8 cellular contexts compared by ENCODE assay signal in the genomic region with DNA sequence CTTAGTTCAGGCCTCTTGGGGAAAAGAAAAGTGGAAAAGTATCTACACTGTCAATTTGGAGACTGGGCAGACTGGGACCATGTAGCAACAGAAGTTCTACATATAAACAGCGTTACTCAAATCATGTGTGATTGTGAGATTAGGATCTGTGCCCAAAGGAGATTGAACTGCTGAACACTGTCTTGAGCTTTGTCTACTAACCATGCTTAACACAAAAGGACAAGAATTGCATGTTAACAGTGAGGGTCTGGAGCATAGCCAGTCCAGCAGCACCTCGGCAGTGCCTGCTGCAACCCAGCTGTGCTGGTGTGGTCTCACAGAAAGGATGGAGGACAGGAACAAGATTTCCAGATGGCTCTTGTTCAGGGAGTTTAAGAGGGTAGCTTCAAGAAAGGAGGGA. TPM values are rescaled to one million over a fixed set of nuclear protein-coding genes. Genes with fewer than 3 reads are reported as not detected.
DNase-seq lines count a peak whose midpoint lies in the region; ATAC-seq and TF ChIP-seq lines count a peak whose summit lies in the region.

No MANE protein-coding gene starts in this region.

- POLR2A ChIA-PET in WTC11 (lab: Charles Lee) = no interaction called here
- POLR2A ChIA-PET in RWPE1 (lab: Yijun Ruan, JAX; ENCODE audit: low non-redundant PET) = no interaction called here

- ATAC-seq in WTC11 (no peak), left cardiac atrium (peak; percentile 12 to 24)

- peaks cover 81% of the 10 kb centered on the region for H3K4me1 Mint-ChIP-seq in activated naive CD4-positive, alpha-beta T cell treated with anti-CD3 and anti-CD28 coated beads for 36 hours (ENCODE audit: low read depth)
- H3K4me1 Mint-ChIP-seq in WTC11 (peaks cover 50% of the 10 kb centered on the region), type B pancreatic cell (ENCODE audit: unreplicated experiment) (peaks cover 25% of the 10 kb centered on the region)

- no peaks in the 10 kb centered on the region for H3K27me3 Mint-ChIP-seq in activated naive CD4-positive, alpha-beta T cell treated with anti-CD3 and anti-CD28 coated beads for 36 hours (ENCODE audit: low read depth)
- H3K27me3 Mint-ChIP-seq in WTC11 (ENCODE audit: low read depth) (no peaks in the 10 kb centered on the region; the same call in 1 of the 2 replicates), type B pancreatic cell (peaks cover 4% of the 10 kb centered on the region)

- peaks cover 8% of the 10 kb centered on the region for H3K36me3 Mint-ChIP-seq in activated naive CD4-positive, alpha-beta T cell treated with anti-CD3 and anti-CD28 coated beads for 36 hours (ENCODE audit: low read depth)
- H3K36me3 Mint-ChIP-seq in WTC11 = no peaks in the 10 kb centered on the region
- H3K36me3 Mint-ChIP-seq in type B pancreatic cell = peaks cover 4% of the 10 kb centered on the region

- H3K27ac Mint-ChIP-seq in activated naive CD4-positive, alpha-beta T cell treated with anti-CD3 and anti-CD28 coated beads for 36 hours = peak overlapping the region; percentile 79
- H3K27ac Mint-ChIP-seq in WTC11 (peak overlapping the region; percentile 10; the same call in 1 of the 2 replicates), type B pancreatic cell (no peak overlapping the region)

- no peaks in the 10 kb centered on the region for H3K9me3 Mint-ChIP-seq in activated naive CD4-positive, alpha-beta T cell treated with anti-CD3 and anti-CD28 coated beads for 36 hours
- no peaks in the 10 kb centered on the region for H3K9me3 Mint-ChIP-seq in WTC11
- no peaks in the 10 kb centered on the region for H3K9me3 Mint-ChIP-seq in type B pancreatic cell

- H3K4me3 Mint-ChIP-seq in activated naive CD4-positive, alpha-beta T cell treated with anti-CD3 and anti-CD28 coated beads for 36 hours = peak overlapping the region; percentile 15
- H3K4me3 Mint-ChIP-seq in WTC11 = no peak overlapping the region
- H3K4me3 Mint-ChIP-seq in type B pancreatic cell = peak overlapping the region; percentile 29

- TF ChIP-seq CTCF in WTC11 (IDR thresholded peaks at IDR 0.05) = no peak
- TF ChIP-seq CTCF in type B pancreatic cell (conservative IDR thresholded peaks at IDR 0.05) = no peak
- TF ChIP-seq CTCF in RWPE1 (conservative IDR thresholded peaks at IDR 0.05; ENCODE audit: low read depth) = no peak

- CTCF ChIA-PET in activated naive CD4-positive, alpha-beta T cell treated with anti-CD3 and anti-CD28 coated beads for 36 hours (lab: Charles Lee) = interaction anchor here (1.0 to 1.8 kb wide), 3 partner anchors 11 to 79 kb away, joined by 3 to 4 read pairs (median 3); no protein-coding TSS in a partner anchor
- CTCF ChIA-PET in WTC11 (lab: Charles Lee) = interaction anchor here (0.6 to 1.2 kb wide), 2 partner anchors 20 to 79 kb away, joined by 3 to 4 read pairs; no protein-coding TSS in a partner anchor
- CTCF ChIA-PET in RWPE1 (lab: Yijun Ruan, JAX) = interaction anchor here (1.2 kb wide), 1 partner anchor 79 kb away, joined by 3 read pairs; no protein-coding TSS in a partner anchor

- intact Hi-C loops in activated naive CD4-positive, alpha-beta T cell treated with anti-CD3 and anti-CD28 coated beads for 36 hours (cut with micrococcal nuclease) = loop anchor here (5.0 kb wide), 1 partner anchor 1859 kb away; the partner anchor contains the start of gene ST8SIA4
- intact Hi-C loops in left cardiac atrium (cut with DNase I) = no loop called here

- H3K27ac ChIP-seq in RWPE1 = no peak overlapping the region

- no peak for DNase-seq in activated naive CD4-positive, alpha-beta T cell treated with anti-CD3 and anti-CD28 coated beads for 36 hours
- DNase-seq in activated naive CD4-positive, alpha-beta T cell treated with anti-CD3 and anti-CD28 coated beads, Interleukin-2, amount 50 U/mL, for 16 hours = no peak
- DNase-seq in WTC11 (ENCODE audit: low spot score) (no peak), left cardiac atrium (no peak), type B pancreatic cell (ENCODE audit: extremely low spot score, unreplicated experiment) (no peak), RWPE1 (ENCODE audit: low spot score) (no peak), germinal center (ENCODE audit: low spot score) (no peak)
- DNase-seq in stimulated activated CD4-positive, alpha-beta T cell treated with anti-CD3 and anti-CD28 coated beads, Interleukin-2, amount 100 ng/mL, for 24 hours = no peak

TF ChIP-seq in WTC11, 78 proteins besides CTCF, POLR2A, EP300 and RAD21 (continues in another document):
- TF ChIP-seq NR2C2 (CRISPR knock-in tag; IDR thresholded peaks at IDR 0.05) = no peak
- TF ChIP-seq TCF7 (CRISPR knock-in tag; IDR thresholded peaks at IDR 0.05; ENCODE audit: low read depth) = no peak
- TF ChIP-seq, protein P1, sequence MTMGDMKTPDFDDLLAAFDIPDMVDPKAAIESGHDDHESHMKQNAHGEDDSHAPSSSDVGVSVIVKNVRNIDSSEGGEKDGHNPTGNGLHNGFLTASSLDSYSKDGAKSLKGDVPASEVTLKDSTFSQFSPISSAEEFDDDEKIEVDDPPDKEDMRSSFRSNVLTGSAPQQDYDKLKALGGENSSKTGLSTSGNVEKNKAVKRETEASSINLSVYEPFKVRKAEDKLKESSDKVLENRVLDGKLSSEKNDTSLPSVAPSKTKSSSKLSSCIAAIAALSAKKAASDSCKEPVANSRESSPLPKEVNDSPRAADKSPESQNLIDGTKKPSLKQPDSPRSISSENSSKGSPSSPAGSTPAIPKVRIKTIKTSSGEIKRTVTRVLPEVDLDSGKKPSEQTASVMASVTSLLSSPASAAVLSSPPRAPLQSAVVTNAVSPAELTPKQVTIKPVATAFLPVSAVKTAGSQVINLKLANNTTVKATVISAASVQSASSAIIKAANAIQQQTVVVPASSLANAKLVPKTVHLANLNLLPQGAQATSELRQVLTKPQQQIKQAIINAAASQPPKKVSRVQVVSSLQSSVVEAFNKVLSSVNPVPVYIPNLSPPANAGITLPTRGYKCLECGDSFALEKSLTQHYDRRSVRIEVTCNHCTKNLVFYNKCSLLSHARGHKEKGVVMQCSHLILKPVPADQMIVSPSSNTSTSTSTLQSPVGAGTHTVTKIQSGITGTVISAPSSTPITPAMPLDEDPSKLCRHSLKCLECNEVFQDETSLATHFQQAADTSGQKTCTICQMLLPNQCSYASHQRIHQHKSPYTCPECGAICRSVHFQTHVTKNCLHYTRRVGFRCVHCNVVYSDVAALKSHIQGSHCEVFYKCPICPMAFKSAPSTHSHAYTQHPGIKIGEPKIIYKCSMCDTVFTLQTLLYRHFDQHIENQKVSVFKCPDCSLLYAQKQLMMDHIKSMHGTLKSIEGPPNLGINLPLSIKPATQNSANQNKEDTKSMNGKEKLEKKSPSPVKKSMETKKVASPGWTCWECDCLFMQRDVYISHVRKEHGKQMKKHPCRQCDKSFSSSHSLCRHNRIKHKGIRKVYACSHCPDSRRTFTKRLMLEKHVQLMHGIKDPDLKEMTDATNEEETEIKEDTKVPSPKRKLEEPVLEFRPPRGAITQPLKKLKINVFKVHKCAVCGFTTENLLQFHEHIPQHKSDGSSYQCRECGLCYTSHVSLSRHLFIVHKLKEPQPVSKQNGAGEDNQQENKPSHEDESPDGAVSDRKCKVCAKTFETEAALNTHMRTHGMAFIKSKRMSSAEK (CRISPR knock-in tag; IDR thresholded peaks at IDR 0.05; ENCODE audit: borderline replicate concordance) = no peak
- no peak for TF ChIP-seq ATF6 (CRISPR knock-in tag; IDR thresholded peaks at IDR 0.05)
- TF ChIP-seq, protein P2, sequence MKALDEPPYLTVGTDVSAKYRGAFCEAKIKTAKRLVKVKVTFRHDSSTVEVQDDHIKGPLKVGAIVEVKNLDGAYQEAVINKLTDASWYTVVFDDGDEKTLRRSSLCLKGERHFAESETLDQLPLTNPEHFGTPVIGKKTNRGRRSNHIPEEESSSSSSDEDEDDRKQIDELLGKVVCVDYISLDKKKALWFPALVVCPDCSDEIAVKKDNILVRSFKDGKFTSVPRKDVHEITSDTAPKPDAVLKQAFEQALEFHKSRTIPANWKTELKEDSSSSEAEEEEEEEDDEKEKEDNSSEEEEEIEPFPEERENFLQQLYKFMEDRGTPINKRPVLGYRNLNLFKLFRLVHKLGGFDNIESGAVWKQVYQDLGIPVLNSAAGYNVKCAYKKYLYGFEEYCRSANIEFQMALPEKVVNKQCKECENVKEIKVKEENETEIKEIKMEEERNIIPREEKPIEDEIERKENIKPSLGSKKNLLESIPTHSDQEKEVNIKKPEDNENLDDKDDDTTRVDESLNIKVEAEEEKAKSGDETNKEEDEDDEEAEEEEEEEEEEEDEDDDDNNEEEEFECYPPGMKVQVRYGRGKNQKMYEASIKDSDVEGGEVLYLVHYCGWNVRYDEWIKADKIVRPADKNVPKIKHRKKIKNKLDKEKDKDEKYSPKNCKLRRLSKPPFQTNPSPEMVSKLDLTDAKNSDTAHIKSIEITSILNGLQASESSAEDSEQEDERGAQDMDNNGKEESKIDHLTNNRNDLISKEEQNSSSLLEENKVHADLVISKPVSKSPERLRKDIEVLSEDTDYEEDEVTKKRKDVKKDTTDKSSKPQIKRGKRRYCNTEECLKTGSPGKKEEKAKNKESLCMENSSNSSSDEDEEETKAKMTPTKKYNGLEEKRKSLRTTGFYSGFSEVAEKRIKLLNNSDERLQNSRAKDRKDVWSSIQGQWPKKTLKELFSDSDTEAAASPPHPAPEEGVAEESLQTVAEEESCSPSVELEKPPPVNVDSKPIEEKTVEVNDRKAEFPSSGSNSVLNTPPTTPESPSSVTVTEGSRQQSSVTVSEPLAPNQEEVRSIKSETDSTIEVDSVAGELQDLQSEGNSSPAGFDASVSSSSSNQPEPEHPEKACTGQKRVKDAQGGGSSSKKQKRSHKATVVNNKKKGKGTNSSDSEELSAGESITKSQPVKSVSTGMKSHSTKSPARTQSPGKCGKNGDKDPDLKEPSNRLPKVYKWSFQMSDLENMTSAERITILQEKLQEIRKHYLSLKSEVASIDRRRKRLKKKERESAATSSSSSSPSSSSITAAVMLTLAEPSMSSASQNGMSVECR (CRISPR knock-in tag; IDR thresholded peaks at IDR 0.05; ENCODE audit: borderline replicate concordance) = no peak

RNA-seq across cellular contexts. Expression of gene PAM, which starts 5.7 kb away (rescaled TPM):
- 10 to 100 TPM; 31.2 to 37.6 TPM for total RNA-seq in activated naive CD4-positive, alpha-beta T cell treated with anti-CD3 and anti-CD28 coated beads for 36 hours
- total RNA-seq in WTC11 (2021) = 52.3 to 71.8 TPM (median 71.0 TPM) in 3 replicates
- 1,000 to 10,000 TPM; 2,389 to 3,652 TPM for total RNA-seq in left cardiac atrium
- total RNA-seq in type B pancreatic cell (ENCODE audit: low replicate concordance) = 116 and 135 TPM in 2 replicates

Comparison
In these comparisons a context has a peak if more than half of its experiments do, and no peak if none do; other contexts are left out.
1. RNA of gene PAM, which starts 5.7 kb away (total RNA-seq): 2,389 to 3,652 TPM in left cardiac atrium; 116 to 135 TPM in type B pancreatic cell, 52.3 to 71.8 TPM in WTC11 and 31.2 to 37.6 TPM in activated naive CD4-positive, alpha-beta T cell treated with anti-CD3 and anti-CD28 coated beads for 36 hours; every median in the first group is over 10 times any median in the second.